In the genomic region with DNA sequence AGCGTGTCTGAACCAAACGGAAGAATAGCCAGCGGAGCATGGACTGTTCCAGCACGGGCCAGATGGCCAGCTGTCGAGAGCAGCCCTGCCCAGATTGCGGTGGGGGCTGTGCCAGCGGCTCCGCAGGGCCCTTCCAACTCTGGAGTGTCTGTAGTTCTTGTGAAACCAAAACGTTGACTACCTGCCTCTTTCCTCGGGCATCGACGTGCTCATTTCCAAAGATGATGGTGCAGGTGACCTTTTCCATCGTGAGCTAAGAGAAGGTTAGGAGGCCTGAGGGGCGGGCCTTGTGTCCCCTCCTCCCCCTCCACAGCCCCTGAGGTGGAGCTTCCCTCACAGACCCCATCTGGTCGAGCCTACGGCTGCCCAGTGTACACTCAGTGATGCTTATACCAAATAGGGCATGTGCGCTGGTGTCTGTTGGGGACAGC, we compare ENCODE assay signal across 13 cellular contexts. TPM values are rescaled to one million over a fixed set of nuclear protein-coding genes. Genes with fewer than 3 reads are reported as not detected.
DNase-seq lines count a peak whose midpoint lies in the region; ATAC-seq, FAIRE-seq and TF ChIP-seq lines count a peak whose summit lies in the region.
"Had no signal": no experiment of that assay in that cellular context is flagged by ENCODE, and none has a peak within 500 bp of the region (broad histone marks: within the 10 kb centered on the region; RNA-seq: fewer than 3 reads in every experiment).

No MANE protein-coding gene starts in this region.

- no peaks in the 10 kb centered on the region for H3K79me2 ChIP-seq in hepatocyte

- no peaks in the 10 kb centered on the region for H3K9me2 ChIP-seq in hepatocyte (replicated peaks; ENCODE audit: insufficient read depth)

- H3K36me3 ChIP-seq in gastroesophageal sphincter (peaks cover 0 to 21% of the 10 kb centered on the region in 2 donors), hepatocyte (replicated peaks; ENCODE audit: insufficient read depth, low read depth) (no peaks in the 10 kb centered on the region)

- H4K20me1 ChIP-seq in hepatocyte (ENCODE audit: insufficient read depth, poor library complexity, severe bottlenecking): no peaks in the 10 kb centered on the region

- no peak for FAIRE-seq in D721Med (lab: Jason Lieb, UNC)
- FAIRE-seq: GM18507, TTC549 had no signal

- H3K27ac ChIP-seq in gastroesophageal sphincter: peak overlapping the region in 3 of 4 donors; percentile 22 to 31 (median 27)
- H3K27ac ChIP-seq in hepatocyte: no peak overlapping the region
- H3K27ac ChIP-seq: tibial nerve had no signal

- no peak overlapping the region for H3K4me3 ChIP-seq in gastroesophageal sphincter
- H3K4me3 ChIP-seq in hepatocyte: no peak overlapping the region
- H3K4me3 ChIP-seq: tibial nerve had no signal

- TF ChIP-seq EP300 in gastroesophageal sphincter (IDR thresholded peaks at IDR 0.05): no peak

- no peak for TF ChIP-seq CTCF in gastroesophageal sphincter (IDR thresholded peaks at IDR 0.05)
- no peak for TF ChIP-seq CTCF in D721Med (IDR thresholded peaks at IDR 0.05; ENCODE audit: insufficient read depth, missing control alignments)
- no peak for TF ChIP-seq CTCF in hepatocyte (IDR thresholded peaks at IDR 0.05; ENCODE audit: poor library complexity)

- H3K4me1 ChIP-seq in gastroesophageal sphincter: peaks cover 0 to 44% (median 24%) of the 10 kb centered on the region in 3 donors
- H3K4me1 ChIP-seq in hepatocyte (ENCODE audit: insufficient read depth): peaks cover 15% of the 10 kb centered on the region

- ATAC-seq in gastroesophageal sphincter: peak; percentile 52
- ATAC-seq in left lobe of liver: no peak

- no peak overlapping the region for H2AFZ ChIP-seq in hepatocyte

- H3K27me3 ChIP-seq in gastroesophageal sphincter (no peaks in the 10 kb centered on the region), hepatocyte (no peaks in the 10 kb centered on the region)
- H3K27me3 ChIP-seq: tibial nerve had no signal

- WGBS in gastroesophageal sphincter (ENCODE audit: low coverage in 1 of 2), 2 donors: 39 to 81% methylated on average over 6 to 10 of the region's 17 CpGs
- WGBS in hepatocyte (ENCODE audit: low lambda C conversion rate, missing lambda C conversion rate): 85% methylated on average over 17 of the region's 17 CpGs

- intact Hi-C loops in posterior vena cava (cut with DNase I): loop anchor here in 1 of 2 donors (10.0 kb wide), 1 partner anchor 634 kb away; no protein-coding TSS in a partner anchor

- DNase-seq in COLO668 (lab: John Stamatoyannopoulos, UW; ENCODE audit: unreplicated experiment): peak; percentile 44
- DNase-seq in NCI-H510A (lab: John Stamatoyannopoulos, UW): peak; percentile 44
- peak; percentile 82 for DNase-seq in posterior vena cava (ENCODE audit: low spot score)
- DNase-seq in D721Med (ENCODE audit: insufficient read length, low spot score): no peak
- DNase-seq in hepatocyte (ENCODE audit: low spot score): no peak
- no peak for DNase-seq in stimulated activated CD4-positive, alpha-beta T cell treated with anti-CD3 and anti-CD28 coated beads, Interleukin-12 subunit alpha, Interleukin-12 subunit beta, amount 100 ng/mL, for 4 hours
- DNase-seq in left lobe of liver (ENCODE audit: low spot score): no peak

- no peak for TF ChIP-seq POLR2A in gastroesophageal sphincter (IDR thresholded peaks at IDR 0.05)

- H3K9me3 ChIP-seq in gastroesophageal sphincter (no peaks in the 10 kb centered on the region), hepatocyte (ENCODE audit: low read depth) (no peaks in the 10 kb centered on the region)
- H3K9me3 ChIP-seq: tibial nerve had no signal

- H3K4me2 ChIP-seq in hepatocyte: no peak overlapping the region

RNA-seq across cellular contexts. Expression of gene C20orf144, which starts 12.9 kb away (rescaled TPM):
- total RNA-seq in gastroesophageal sphincter: not detected
- total RNA-seq in posterior vena cava: not detected
- total RNA-seq in hepatocyte: 0.30 TPM in 1 of 2 replicates, not detected in the other
- 0.41 and 0.46 TPM in 2 replicates for polyA plus RNA-seq in hepatocyte
- not detected for total RNA-seq in left lobe of liver
- total RNA-seq: cerebellum, tibial nerve had no signal
- polyA plus RNA-seq: neural cell had no signal

RNA-seq across cellular contexts. Expression of gene ACTL10, which starts 17.5 kb away (rescaled TPM):
- 1 to 10 TPM in 3 of 4 donors, under 1 TPM in 1; 0.54 to 2.7 (median 2.1) TPM for total RNA-seq in gastroesophageal sphincter
- 1 to 10 TPM; 1.2 to 1.4 TPM for total RNA-seq in posterior vena cava
- 0.17 and 0.24 TPM in 2 replicates for total RNA-seq in hepatocyte
- polyA plus RNA-seq in hepatocyte: 1.6 and 2.6 TPM in 2 replicates
- 0.20 TPM for total RNA-seq in left lobe of liver
- polyA plus RNA-seq: neural cell had no signal

RNA-seq across cellular contexts. Expression of gene NECAB3, which starts 25.0 kb away (rescaled TPM):
- total RNA-seq in gastroesophageal sphincter (10 to 100 TPM; 30.6 to 71.9 (median 52.9) TPM), posterior vena cava (10 to 100 TPM; 25.5 to 36.6 TPM), hepatocyte (46.2 and 50.6 TPM in 2 replicates), left lobe of liver (19.9 TPM)
- polyA plus RNA-seq in hepatocyte: 55.4 and 64.9 TPM in 2 replicates

RNA-seq across cellular contexts. Expression of gene E2F1, which starts 37.0 kb away (rescaled TPM):
- 1 to 10 TPM in 3 of 4 donors, under 1 TPM in 1; 0.57 to 4.4 (median 1.5) TPM for total RNA-seq in gastroesophageal sphincter
- 1 to 10 TPM; 2.0 to 2.2 TPM for total RNA-seq in posterior vena cava
- total RNA-seq in hepatocyte: 9.1 and 11.0 TPM in 2 replicates
- 11.8 and 14.3 TPM in 2 replicates for polyA plus RNA-seq in hepatocyte
- total RNA-seq in left lobe of liver: 0.60 TPM

Comparison
In these comparisons a context has a peak if more than half of its experiments do, and no peak if none do; other contexts are left out.
1. DNase-seq: peak in COLO668 (single experiment), NCI-H510A (single experiment) and posterior vena cava (single experiment); none in D721Med (single experiment), hepatocyte (single experiment), stimulated activated CD4-positive, alpha-beta T cell treated with anti-CD3 and anti-CD28 coated beads, Interleukin-12 subunit alpha, Interleukin-12 subunit beta, amount 100 ng/mL, for 4 hours (single experiment) and left lobe of liver (single experiment).